ENCODE assay signal across 28 cellular contexts in genomic region chr17:36064142-36064541, GRCh38. TPM values are rescaled to one million over a fixed set of nuclear protein-coding genes. Genes with fewer than 3 reads are reported as not detected.
"Had no signal": no experiment of that assay in that cellular context is flagged by ENCODE, and none has a peak within 500 bp of the region (broad histone marks: within the 10 kb centered on the region; RNA-seq: fewer than 3 reads in every experiment).

TSS of gene CCL18 (plus strand) at chr17:36064272. CDS start at chr17:36064343, 71 bp downstream.

- FAIRE-seq: bronchial epithelial cell, endometrium had no signal

- H3K27me3 ChIP-seq: sigmoid colon had no signal

- H3K4me1 Mint-ChIP-seq: WTC11 had no signal

- H3K36me3 Mint-ChIP-seq: memory B cell, WTC11 had no signal

- H3K27ac ChIP-seq: left ventricle myocardium inferior, sigmoid colon, thoracic aorta had no signal

- H3K9me3 ChIP-seq: left ventricle myocardium inferior, sigmoid colon, thoracic aorta had no signal

- H3K9me3 Mint-ChIP-seq: activated T-helper 2 cell treated with anti-CD3 and anti-CD28 coated beads, Interferon-gamma antibody, Interleukin-2, Interleukin-4, amounts not matched to agents 10 μg/mL and 5 μg/mL and 100 μg/mL, durations not matched to agents 14 hours and 24 hours and 36 hours; memory B cell had no signal

- H3K36me3 ChIP-seq: left ventricle myocardium inferior, sigmoid colon, thoracic aorta had no signal

- H3K4me1 ChIP-seq: left ventricle myocardium inferior, sigmoid colon had no signal

- H3K27ac Mint-ChIP-seq: activated T-helper 2 cell treated with anti-CD3 and anti-CD28 coated beads, Interferon-gamma antibody, Interleukin-2, Interleukin-4, amounts not matched to agents 10 μg/mL and 5 μg/mL and 100 μg/mL, durations not matched to agents 14 hours and 24 hours and 36 hours; memory B cell; WTC11 had no signal

- DNase-seq: activated naive CD4-positive, alpha-beta T cell treated with Interleukin-2 at 50 U/mL for 16 hours; activated T-cell treated with anti-CD3 and anti-CD28 coated beads, Interleukin-2, amount 50 U/mL, for 1 hour; amygdala; cerebellar nuclear complex; cortex of kidney; foreskin fibroblast; left ventricle myocardium inferior; posterior cingulate gyrus; sigmoid colon; stimulated activated CD4-positive, alpha-beta T cell treated with anti-CD3 and anti-CD28 coated beads, Interleukin-2, amount 100 ng/mL, for 48 hours; stimulated activated CD8-positive, alpha-beta memory T cell treated with anti-CD3 and anti-CD28 coated beads, Interleukin-4, amount 100 ng/mL, for 48 hours; stimulated activated naive CD4-positive, alpha-beta T cell treated with Interleukin-2 at 50 U/mL for 16 hours; T-helper 9 cell had no signal

- H3K4me3 Mint-ChIP-seq: memory B cell, WTC11 had no signal

- H3K4me3 ChIP-seq: left ventricle myocardium inferior, sigmoid colon, smooth muscle cell, thoracic aorta had no signal

- ATAC-seq: WTC11 had no signal

RNA-seq across cellular contexts. Expression of gene CCL18, which starts in this region (rescaled TPM):
- total RNA-seq: activated T-helper 2 cell treated with anti-CD3 and anti-CD28 coated beads, Interferon-gamma antibody, Interleukin-2, Interleukin-4, amounts not matched to agents 10 μg/mL and 5 μg/mL and 100 μg/mL, durations not matched to agents 14 hours and 24 hours and 36 hours; epithelial cell of proximal tubule; fibroblast of lung; glomerular endothelial cell; kidney epithelial cell; myocyte; smooth muscle cell; T-helper 1 cell treated with Interleukin-12 subunit alpha and Interleukin-12 subunit beta and Interleukin-4 antibody, amounts not matched to agents 30 ng/mL and 1 ng/mL, for 36 hours; urinary bladder; WTC11 had no signal
- polyA plus RNA-seq: fibroblast of lung, neural cell, smooth muscle cell had no signal
